In genomic region chr14:91354979-91355685, GRCh38 we compare ENCODE assay signal across 9 cellular contexts.
A peak's percentile ranks its signal among the peaks of the same experiment; 100 is the strongest.
DNase-seq lines count a peak whose midpoint lies in the region; ATAC-seq and TF ChIP-seq lines count a peak whose summit lies in the region.
"Had no signal": no experiment of that assay in that cellular context is flagged by ENCODE, and none has a peak within 500 bp of the region (broad histone marks: within the 10 kb centered on the region; RNA-seq: fewer than 3 reads in every experiment).

No MANE protein-coding gene starts in this region.

- BruUV-seq in OCI-LY7 (replicated peaks; lab: Mats Ljungman, UMichigan) = no TSS peak

- H3K4me3 ChIP-seq in cardiac muscle cell (no peak overlapping the region), OCI-LY7 (ENCODE audit: low read depth, low read length, poor library complexity, severe bottlenecking) (peak overlapping the region; percentile 67), cardiac fibroblast (replicated peaks in 1 of 2; ENCODE audit: low read depth in 2 of 2, low read length in 2 of 2) (no peak overlapping the region)

- H3K4me2 ChIP-seq in OCI-LY7 (ENCODE audit: low read length) = peak overlapping the region; percentile 87

- ATAC-seq in HG03095 (IDR thresholded peaks at IDR 0.05; ENCODE audit: unreplicated experiment) = no peak
- no peak for ATAC-seq in omental fat pad (ENCODE audit: low FRiP score)

- H3K4me1 ChIP-seq in cardiac muscle cell (ENCODE audit: low read depth) (no peaks in the 10 kb centered on the region), OCI-LY7 (ENCODE audit: insufficient read depth, low read length, poor library complexity, severe bottlenecking) (peaks cover 100% of the 10 kb centered on the region)

- no peaks in the 10 kb centered on the region for H3K9me2 ChIP-seq in OCI-LY7 (ENCODE audit: insufficient read depth, low read length)

- H3K79me2 ChIP-seq in OCI-LY7 (ENCODE audit: insufficient read depth, low read depth, low read length) = peaks cover 94% of the 10 kb centered on the region

- TF ChIP-seq CTCF in cardiac muscle cell (IDR thresholded peaks at IDR 0.05; ENCODE audit: low read depth, low read length) = peak; percentile 26
- peak; percentile 83 for TF ChIP-seq CTCF in OCI-LY7 (conservative IDR thresholded peaks at IDR 0.05; ENCODE audit: low read length)
- peak; percentile 23 for TF ChIP-seq CTCF in cardiac fibroblast (IDR thresholded peaks at IDR 0.05; ENCODE audit: low read depth, low read length)
- TF ChIP-seq CTCF in omental fat pad (IDR thresholded peaks at IDR 0.05) = no peak

- intact Hi-C loops in cardiac septum (cut with DNase I) (no loop called here), OCI-LY7 (cut with micrococcal nuclease; ENCODE audit: unreplicated experiment) (loop anchor here (1.0 kb wide), 2 partner anchors 19 to 61 kb away; no protein-coding TSS in a partner anchor)

- H3K9me3 ChIP-seq in cardiac muscle cell (ENCODE audit: low read depth) = no peaks in the 10 kb centered on the region
- H3K9me3 ChIP-seq in OCI-LY7 (ENCODE audit: low read length) = no peaks in the 10 kb centered on the region

- no peak overlapping the region for H3K27ac ChIP-seq in cardiac muscle cell
- peak overlapping the region; percentile 94 for H3K27ac ChIP-seq in OCI-LY7 (ENCODE audit: low read depth, low read length, poor library complexity, severe bottlenecking)
- H3K27ac ChIP-seq: parathyroid adenoma had no signal

- CTCF ChIA-PET in OCI-LY7 (lab: Charles Lee; ENCODE audit: unreplicated experiment) = interaction anchor here (0.7 to 3.3 kb wide), 10 partner anchors 10 to 63 kb away, joined by 3 to 16 read pairs (median 4); no protein-coding TSS in a partner anchor

- no peaks in the 10 kb centered on the region for H4K20me1 ChIP-seq in OCI-LY7 (ENCODE audit: insufficient read depth, low read length)

- no peak overlapping the region for H2AFZ ChIP-seq in OCI-LY7 (ENCODE audit: low read length)
- H2AFZ ChIP-seq: parathyroid adenoma had no signal

- POLR2A ChIA-PET in OCI-LY7 (lab: Charles Lee) = interaction anchor here (0.6 to 14.9 kb wide), 11 partner anchors 10 to 72 kb away, joined by 3 to 311 read pairs (median 5); partner anchors contain the start of gene CCDC88C

- H3K27me3 ChIP-seq in cardiac muscle cell = peaks cover 74% of the 10 kb centered on the region

- DNase-seq in cardiac muscle cell (ENCODE audit: low read depth in 1 of 2, low spot score in 1 of 2) = no peak
- no peak for DNase-seq in cardiac septum (ENCODE audit: low spot score)
- peak; percentile 78 for DNase-seq in OCI-LY7 (ENCODE audit: low spot score)
- no peak for DNase-seq in cardiac fibroblast (ENCODE audit: low read depth in 2 of 2)
- DNase-seq in stimulated activated CD4-positive, alpha-beta T cell treated with anti-CD3 and anti-CD28 coated beads, Interleukin-12 subunit alpha, Interleukin-12 subunit beta, amount 100 ng/mL, for 4 hours = peak; percentile 43
- DNase-seq in omental fat pad (ENCODE audit: low spot score) = no peak
- no peak for DNase-seq in NCI-H2171 (lab: John Stamatoyannopoulos, UW)

- H3K36me3 ChIP-seq in cardiac muscle cell (no peaks in the 10 kb centered on the region), OCI-LY7 (ENCODE audit: insufficient read depth, low read length) (peaks cover 72% of the 10 kb centered on the region)

Comparison
In these comparisons a context has a peak if more than half of its experiments do, and no peak if none do; other contexts are left out.
1. DNase-seq: peak in OCI-LY7 (single experiment) and stimulated activated CD4-positive, alpha-beta T cell treated with anti-CD3 and anti-CD28 coated beads, Interleukin-12 subunit alpha, Interleukin-12 subunit beta, amount 100 ng/mL, for 4 hours (single experiment); none in cardiac muscle cell (0 of 2), cardiac septum (single experiment), cardiac fibroblast (0 of 2), omental fat pad (single experiment) and NCI-H2171 (single experiment).
2. CTCF ChIP-seq: peak in cardiac muscle cell (single experiment), OCI-LY7 (single experiment) and cardiac fibroblast (single experiment); none in omental fat pad (0 of 3).